ENCODE assay signal across 8 cellular contexts in the genomic region with DNA sequence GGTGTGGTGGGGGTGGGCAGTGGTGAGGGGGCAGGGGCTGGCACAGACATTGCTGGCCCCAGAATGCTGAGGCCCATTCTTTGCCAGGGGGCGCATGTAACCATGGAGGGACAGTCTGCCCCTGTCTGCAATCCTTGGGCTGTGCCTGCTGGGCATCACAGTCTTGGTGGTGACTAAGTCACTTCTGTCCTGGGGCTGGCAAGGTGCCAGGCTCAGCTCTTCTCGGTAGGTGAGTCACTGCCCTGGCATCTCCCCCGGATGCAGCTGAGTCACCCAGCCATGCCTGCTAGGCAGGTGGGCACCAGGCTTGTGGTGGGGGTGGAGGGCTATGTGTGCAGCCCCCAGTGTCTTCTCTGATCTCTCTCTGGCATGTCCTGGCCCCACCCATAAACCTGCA. TPM values are rescaled to one million over a fixed set of nuclear protein-coding genes. Genes with fewer than 3 reads are reported as not detected.
DNase-seq lines count a peak whose midpoint lies in the region; ATAC-seq and TF ChIP-seq lines count a peak whose summit lies in the region.

No MANE protein-coding gene starts in this region.

- no peak for TF ChIP-seq CTCF in cardiac fibroblast (IDR thresholded peaks at IDR 0.05; ENCODE audit: low read depth, low read length)
- no peak for TF ChIP-seq CTCF in lower leg skin (IDR thresholded peaks at IDR 0.05)

- H3K4me3 ChIP-seq in cardiac fibroblast (replicated peaks in 1 of 2; ENCODE audit: low read depth in 2 of 2, low read length in 2 of 2) (no peak overlapping the region), lower leg skin (ENCODE audit: low read depth, poor library complexity, severe bottlenecking) (no peak overlapping the region)

- DNase-seq in DMS 273 (lab: John Stamatoyannopoulos, UW; ENCODE audit: unreplicated experiment) (peak; percentile 91), NCI-H1436 treated with DMSO at 0.1 percent for 48 hours (lab: John Stamatoyannopoulos, UW) (peak; percentile 82), cardiac fibroblast (ENCODE audit: low read depth in 2 of 2) (peak; percentile 84 to 96), lower leg skin (ENCODE audit: low spot score in 2 of 2) (peak; percentile 87 to 98), medulla oblongata (ENCODE audit: extremely low spot score) (no peak)
- peak; percentile 85 for DNase-seq in activated CD4-positive, CD25-positive, alpha-beta regulatory T cell treated with anti-CD3 and anti-CD28 coated beads, Interleukin-2, amount 50 U/mL, for 72 hours
- peak; percentile 67 to 82 for DNase-seq in stimulated activated CD8-positive, alpha-beta memory T cell treated with anti-CD3 and anti-CD28 coated beads, Interleukin-15, amount 100 ng/mL, for 48 hours (ENCODE audit: low read depth in 2 of 2)

- 16 to 21% methylated on average over 3 of the region's 3 CpGs for WGBS in lower leg skin, 2 donors

- intact Hi-C loops in lower leg skin (cut with DNase I; ENCODE audit: low total_unique reads) = no loop called here

- ATAC-seq in HG02884 (IDR thresholded peaks at IDR 0.05; ENCODE audit: unreplicated experiment) = no peak

- TF ChIP-seq POLR2A in lower leg skin (IDR thresholded peaks at IDR 0.05) = no peak

RNA-seq across cellular contexts. Expression of gene RARA, which starts 5.6 kb away (rescaled TPM):
- 10 to 100 TPM; 18.1 to 38.0 (median 25.2) TPM for total RNA-seq in lower leg skin

RNA-seq across cellular contexts. Expression of gene CDC6, which starts 26.9 kb away (rescaled TPM):
- 1 to 10 TPM in 2 of 4 donors, under 1 TPM in 2; 0.42 to 1.6 (median 1.0) TPM for total RNA-seq in lower leg skin

RNA-seq across cellular contexts. Expression of gene GJD3, which starts 50.0 kb away (rescaled TPM):
- total RNA-seq in lower leg skin = not detected
